Comparison of ENCODE assay signal across 9 cellular contexts in genomic region chr16:81971853-81972252, GRCh38. TPM values are rescaled to one million over a fixed set of nuclear protein-coding genes. Genes with fewer than 3 reads are reported as not detected.
"Had no signal": no experiment of that assay in that cellular context is flagged by ENCODE, and none has a peak within 500 bp of the region (broad histone marks: within the 10 kb centered on the region; RNA-seq: fewer than 3 reads in every experiment).

No MANE protein-coding gene starts in this region.

- FAIRE-seq: G401.6, GM12878, GM12891, GM12892, GM18507, GM19239 had no signal

- DNase-seq: GDM1, GF-D8 had no signal

- ATAC-seq: GM12878 had no signal

- H3K4me3 ChIP-seq: GM12878 had no signal

RNA-seq across cellular contexts. Expression of gene SDR42E1, which starts 39.4 kb away (rescaled TPM):
- total RNA-seq: G401 had no signal
